ENCODE assay signal across 9 cellular contexts in the genomic region with DNA sequence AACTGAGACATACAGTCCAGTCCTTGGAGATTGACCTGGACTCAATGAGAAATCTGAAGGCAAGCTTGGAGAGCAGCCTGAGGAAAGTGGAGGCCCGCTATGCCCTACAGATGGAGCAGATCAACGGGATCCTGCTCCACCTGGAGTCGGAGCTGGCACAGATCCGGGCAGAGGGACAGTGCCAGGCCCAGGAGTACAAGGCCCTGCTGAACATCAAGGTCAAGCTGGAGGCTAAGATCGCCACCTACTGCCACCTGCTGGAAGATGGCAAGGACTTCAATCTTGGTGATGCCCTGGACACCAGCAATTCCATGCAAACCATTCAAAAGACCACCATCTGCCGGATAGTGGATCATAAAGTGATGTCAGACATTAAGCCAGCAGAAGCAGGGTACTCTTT. TPM values are rescaled to one million over a fixed set of nuclear protein-coding genes. Genes with fewer than 3 reads are reported as not detected.
DNase-seq lines count a peak whose midpoint lies in the region; ATAC-seq and TF ChIP-seq lines count a peak whose summit lies in the region.
"Had no signal": no experiment of that assay in that cellular context is flagged by ENCODE, and none has a peak within 500 bp of the region (broad histone marks: within the 10 kb centered on the region; RNA-seq: fewer than 3 reads in every experiment).

No MANE protein-coding gene starts in this region.

- H3K4me1 ChIP-seq in tibial artery = no peaks in the 10 kb centered on the region
- H3K4me1 ChIP-seq in heart right ventricle = no peaks in the 10 kb centered on the region
- H3K4me1 ChIP-seq: BLaER1 had no signal

- H3K27me3 ChIP-seq in tibial artery (no peaks in the 10 kb centered on the region), heart right ventricle (peaks cover 0 to 13% (median 0%) of the 10 kb centered on the region in 7 donors)

- H3K36me3 Mint-ChIP-seq in activated naive CD8-positive, alpha-beta T cell treated with anti-CD3 and anti-CD28 coated beads, Interleukin-2, amount 50 U/mL, for 24 hours (ENCODE audit: low read depth) = no peaks in the 10 kb centered on the region
- H3K36me3 Mint-ChIP-seq in nephron progenitor cell (ENCODE audit: low read depth) = no peaks in the 10 kb centered on the region

- WGBS in heart right ventricle, 2 donors = 51 to 53% methylated on average over 6 of the region's 6 CpGs

- peaks cover 3% of the 10 kb centered on the region for H3K27me3 Mint-ChIP-seq in activated naive CD8-positive, alpha-beta T cell treated with anti-CD3 and anti-CD28 coated beads, Interleukin-2, amount 50 U/mL, for 24 hours
- H3K27me3 Mint-ChIP-seq in nephron progenitor cell (ENCODE audit: low read depth, poor library complexity) = peaks cover 5% of the 10 kb centered on the region

- no peaks in the 10 kb centered on the region for H3K36me3 ChIP-seq in tibial artery
- H3K36me3 ChIP-seq in heart right ventricle = no peaks in the 10 kb centered on the region
- H3K36me3 ChIP-seq: BLaER1 had no signal

- H3K9me3 Mint-ChIP-seq in activated naive CD8-positive, alpha-beta T cell treated with anti-CD3 and anti-CD28 coated beads, Interleukin-2, amount 50 U/mL, for 24 hours = peaks cover 4% of the 10 kb centered on the region
- H3K9me3 Mint-ChIP-seq in nephron progenitor cell = peaks cover 61% of the 10 kb centered on the region

- DNase-seq in NCI-H1417 (lab: John Stamatoyannopoulos, UW) (peak in 2 of 3 experiments; percentile 30 to 68), NCI-H1417 treated with DMSO at 0.1 percent for 48 hours (lab: John Stamatoyannopoulos, UW) (no peak), LNCaP clone FGC (ENCODE audit: low read depth) (peak; percentile 35), nephron progenitor cell (peak; percentile 35), tibial artery (no peak), heart right ventricle (no peak)
- DNase-seq in activated naive CD8-positive, alpha-beta T cell treated with anti-CD3 and anti-CD28 coated beads, Interleukin-2, amount 50 U/mL, for 24 hours = peak; percentile 30

- no peak overlapping the region for H3K27ac Mint-ChIP-seq in activated naive CD8-positive, alpha-beta T cell treated with anti-CD3 and anti-CD28 coated beads, Interleukin-2, amount 50 U/mL, for 24 hours
- H3K27ac Mint-ChIP-seq in nephron progenitor cell = no peak overlapping the region

- no peak overlapping the region for H3K4me3 Mint-ChIP-seq in activated naive CD8-positive, alpha-beta T cell treated with anti-CD3 and anti-CD28 coated beads, Interleukin-2, amount 50 U/mL, for 24 hours
- H3K4me3 Mint-ChIP-seq in nephron progenitor cell = no peak overlapping the region

- H3K9me3 ChIP-seq in tibial artery (peaks cover 0 to 11% (median 5%) of the 10 kb centered on the region in 3 donors), heart right ventricle (peaks cover 0 to 18% (median 0%) of the 10 kb centered on the region in 11 donors)

- intact Hi-C loops in tibial artery (cut with DNase I; ENCODE audit: low total_unique reads) (no loop called here), heart right ventricle (cut with DNase I) (no loop called here)

- no peaks in the 10 kb centered on the region for H3K4me1 Mint-ChIP-seq in activated naive CD8-positive, alpha-beta T cell treated with anti-CD3 and anti-CD28 coated beads, Interleukin-2, amount 50 U/mL, for 24 hours
- no peaks in the 10 kb centered on the region for H3K4me1 Mint-ChIP-seq in nephron progenitor cell

- H3K27ac ChIP-seq in tibial artery (no peak overlapping the region), heart right ventricle (no peak overlapping the region)
- H3K27ac ChIP-seq: BLaER1 had no signal

- peak; percentile 54 for TF ChIP-seq CTCF in LNCaP clone FGC (IDR thresholded peaks at IDR 0.05; ENCODE audit: control insufficient read depth, extremely low read depth, insufficient read depth)
- TF ChIP-seq CTCF in nephron progenitor cell (IDR thresholded peaks at IDR 0.05) = peak; percentile 33
- no peak for TF ChIP-seq CTCF in tibial artery (IDR thresholded peaks at IDR 0.05)
- TF ChIP-seq CTCF in heart right ventricle (IDR thresholded peaks at IDR 0.05) = peak in 4 of 9 donors; percentile 7 to 48 (median 26)

- no peak overlapping the region for H3K4me3 ChIP-seq in LNCaP clone FGC (ENCODE audit: low read depth, low read length)
- no peak overlapping the region for H3K4me3 ChIP-seq in tibial artery
- no peak overlapping the region for H3K4me3 ChIP-seq in heart right ventricle
- H3K4me3 ChIP-seq: BLaER1 had no signal

- ATAC-seq in activated naive CD8-positive, alpha-beta T cell treated with anti-CD3 and anti-CD28 coated beads, Interleukin-2, amount 50 U/mL, for 24 hours = no peak
- no peak for ATAC-seq in heart right ventricle
- ATAC-seq in GM21390 (IDR thresholded peaks at IDR 0.05; ENCODE audit: unreplicated experiment) = no peak

RNA-seq across cellular contexts. Expression of gene FRMPD3, which starts 20.4 kb away (rescaled TPM):
- under 1 TPM in 3 of 10 donors, not detected in 7; 0.02 to 0.14 (median 0.08) TPM for total RNA-seq in heart right ventricle
- under 1 TPM in 1 of 2 donors, not detected in 1; 0.03 TPM for polyA plus RNA-seq in heart right ventricle

Comparison
In these comparisons a context has a peak if more than half of its experiments do, and no peak if none do; other contexts are left out.
1. DNase-seq: peak in NCI-H1417 (2 of 3), LNCaP clone FGC (single experiment), activated naive CD8-positive, alpha-beta T cell treated with anti-CD3 and anti-CD28 coated beads, Interleukin-2, amount 50 U/mL, for 24 hours (single experiment) and nephron progenitor cell (single experiment); none in NCI-H1417 treated with DMSO at 0.1 percent for 48 hours (single experiment), tibial artery (0 of 2) and heart right ventricle (0 of 2).
2. CTCF ChIP-seq: peak in LNCaP clone FGC (single experiment) and nephron progenitor cell (single experiment); none in tibial artery (0 of 2).